Comparison of ENCODE assay signal across 1 cellular context in genomic region chr22:47299879-47300697, GRCh38.
TF ChIP-seq lines count a peak whose summit lies in the region.

No MANE protein-coding gene starts in this region.

TF ChIP-seq in IMR-90, 13 proteins besides CTCF, POLR2A, EP300 and RAD21:
- TF ChIP-seq FOS (IDR thresholded peaks at IDR 0.05; ENCODE audit: low read depth, low read length) (no peak), MAZ (IDR thresholded peaks at IDR 0.05; ENCODE audit: borderline replicate concordance, low read depth, low read length) (no peak), MXI1 (IDR thresholded peaks at IDR 0.05; ENCODE audit: borderline replicate concordance, low read depth, low read length) (no peak), RFX5 (IDR thresholded peaks at IDR 0.05; ENCODE audit: low read depth, low read length) (no peak), MAFK (IDR thresholded peaks at IDR 0.05; ENCODE audit: low read depth, low read length) (no peak), RCOR1 (IDR thresholded peaks at IDR 0.05; ENCODE audit: insufficient replicate concordance, low read length) (no peak)
